ENCODE assay signal across 12 cellular contexts in the genomic region with DNA sequence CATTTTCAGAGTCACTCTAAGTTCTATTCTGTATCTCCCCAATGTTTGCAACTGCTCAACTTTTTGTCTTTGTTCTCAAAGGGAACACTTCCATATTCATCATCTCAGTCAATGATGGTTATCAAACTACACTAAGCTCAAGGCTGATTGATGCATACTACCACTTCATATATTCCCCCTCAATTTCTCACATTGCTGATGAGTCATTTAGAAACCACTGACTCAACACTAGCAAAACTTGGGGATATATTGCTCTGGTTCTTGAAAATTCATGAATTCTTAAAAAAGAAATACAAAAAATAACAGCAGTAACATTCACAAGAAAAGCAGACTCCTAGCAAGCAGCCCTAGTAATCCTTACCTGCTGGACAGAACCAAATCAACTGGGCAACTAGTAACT.
DNase-seq lines count a peak whose midpoint lies in the region; ATAC-seq and TF ChIP-seq lines count a peak whose summit lies in the region.
"Had no signal": no experiment of that assay in that cellular context is flagged by ENCODE, and none has a peak within 500 bp of the region (broad histone marks: within the 10 kb centered on the region; RNA-seq: fewer than 3 reads in every experiment).

No MANE protein-coding gene starts in this region.

- peaks cover 18% of the 10 kb centered on the region for H3K36me3 Mint-ChIP-seq in activated naive CD8-positive, alpha-beta T cell
- peaks cover 53% of the 10 kb centered on the region for H3K36me3 Mint-ChIP-seq in nephron progenitor cell (ENCODE audit: low read depth)

- peaks cover 18% of the 10 kb centered on the region for H3K9me3 Mint-ChIP-seq in activated naive CD8-positive, alpha-beta T cell (ENCODE audit: low read depth)
- H3K9me3 Mint-ChIP-seq in nephron progenitor cell = peaks cover 24% of the 10 kb centered on the region

- no peak overlapping the region for H3K4me3 ChIP-seq in GM12864 (ENCODE audit: low read depth, low read length)
- H3K4me3 ChIP-seq: mucosa of descending colon had no signal

- TF ChIP-seq CTCF in GM12864 (IDR thresholded peaks at IDR 0.05; ENCODE audit: low read depth, low read length, missing control alignments) (no peak), nephron progenitor cell (IDR thresholded peaks at IDR 0.05) (no peak)

- peaks cover 12% of the 10 kb centered on the region for H3K4me1 Mint-ChIP-seq in activated naive CD8-positive, alpha-beta T cell (ENCODE audit: low read depth)
- no peaks in the 10 kb centered on the region for H3K4me1 Mint-ChIP-seq in nephron progenitor cell
- H3K4me1 Mint-ChIP-seq: CD14-positive monocyte had no signal

- DNase-seq in GM12864 (ENCODE audit: low read depth) (peak; percentile 25), nephron progenitor cell (no peak), GM03348 (ENCODE audit: low spot score) (no peak), cerebellar cortex (ENCODE audit: low spot score) (no peak), NCI-H526 (lab: John Stamatoyannopoulos, UW) (no peak)
- DNase-seq: amygdala, mucosa of descending colon, NCI-H1436 had no signal

- H3K27ac Mint-ChIP-seq in activated naive CD8-positive, alpha-beta T cell = peak overlapping the region; percentile 67
- H3K27ac Mint-ChIP-seq in nephron progenitor cell = no peak overlapping the region
- H3K27ac Mint-ChIP-seq: CD14-positive monocyte had no signal

- H3K4me3 Mint-ChIP-seq in activated naive CD8-positive, alpha-beta T cell = no peak overlapping the region
- no peak overlapping the region for H3K4me3 Mint-ChIP-seq in nephron progenitor cell
- H3K4me3 Mint-ChIP-seq: CD14-positive monocyte had no signal

- ATAC-seq in GM19452 (IDR thresholded peaks at IDR 0.05; ENCODE audit: unreplicated experiment) = peak; percentile 76
- peak; percentile 69 for ATAC-seq in HG03108 (IDR thresholded peaks at IDR 0.05; ENCODE audit: unreplicated experiment)
- ATAC-seq: mucosa of descending colon had no signal

- H3K27me3 Mint-ChIP-seq in activated naive CD8-positive, alpha-beta T cell = no peaks in the 10 kb centered on the region
- no peaks in the 10 kb centered on the region for H3K27me3 Mint-ChIP-seq in nephron progenitor cell (ENCODE audit: low read depth, poor library complexity)
